ENCODE assay signal across 17 cellular contexts in genomic region chr6:155245193-155245592, GRCh38. TPM values are rescaled to one million over a fixed set of nuclear protein-coding genes. Genes with fewer than 3 reads are reported as not detected.
DNase-seq lines count a peak whose midpoint lies in the region; ATAC-seq and TF ChIP-seq lines count a peak whose summit lies in the region.
"Had no signal": no experiment of that assay in that cellular context is flagged by ENCODE, and none has a peak within 500 bp of the region (broad histone marks: within the 10 kb centered on the region; RNA-seq: fewer than 3 reads in every experiment).

No MANE protein-coding gene starts in this region.

- peak; percentile 38 for DNase-seq in endodermal cell
- no peak for DNase-seq in mesothelial cell of epicardium (ENCODE audit: low spot score in 2 of 2, unreplicated experiment in 2 of 2)
- DNase-seq in sigmoid colon: no peak
- DNase-seq in activated CD4-positive, alpha-beta T cell treated with anti-CD3 and anti-CD28 coated beads, Interleukin-2, amount 50 U/mL, for 4 hours: no peak
- DNase-seq in gastrocnemius medialis: no peak
- no peak for DNase-seq in left lobe of liver (ENCODE audit: low spot score)
- DNase-seq: CD8-positive, alpha-beta T cell; COR-L47; DMS153; DMS79 treated with DMSO at 0.1 percent for 48 hours; GDM1 had no signal

- TF ChIP-seq CTCF in endodermal cell (conservative IDR thresholded peaks at IDR 0.05) (no peak), mesothelial cell of epicardium (IDR thresholded peaks at IDR 0.05; ENCODE audit: unreplicated experiment) (no peak), sigmoid colon (IDR thresholded peaks at IDR 0.05) (no peak), gastrocnemius medialis (IDR thresholded peaks at IDR 0.05 in 4 of 5, conservative IDR thresholded peaks at IDR 0.05 in 1 of 5) (no peak)

- no peak for TF ChIP-seq EP300 in sigmoid colon (IDR thresholded peaks at IDR 0.05)

- H3K4me3 Mint-ChIP-seq in endodermal cell (no peak overlapping the region), mesothelial cell of epicardium (no peak overlapping the region)
- H3K4me3 Mint-ChIP-seq: CD14-positive monocyte; CD8-positive, alpha-beta T cell had no signal

- H3K27ac Mint-ChIP-seq in endodermal cell: no peak overlapping the region
- H3K27ac Mint-ChIP-seq in mesothelial cell of epicardium: peak overlapping the region; percentile 10
- H3K27ac Mint-ChIP-seq: CD14-positive monocyte; CD8-positive, alpha-beta T cell had no signal

- no peaks in the 10 kb centered on the region for H3K4me1 Mint-ChIP-seq in endodermal cell
- peaks cover 29% of the 10 kb centered on the region for H3K4me1 Mint-ChIP-seq in mesothelial cell of epicardium
- H3K4me1 Mint-ChIP-seq: CD14-positive monocyte had no signal

- H3K9ac ChIP-seq in endodermal cell (ENCODE audit: extremely low read depth, low read length, poor library complexity, severe bottlenecking): no peak overlapping the region

- H3K27ac ChIP-seq in endodermal cell (ENCODE audit: low read depth, low read length): no peak overlapping the region
- peak overlapping the region; percentile 4 to 83 (median 60) for H3K27ac ChIP-seq in sigmoid colon
- H3K27ac ChIP-seq in gastrocnemius medialis: no peak overlapping the region
- H3K27ac ChIP-seq: A549 had no signal

- H3K4me1 ChIP-seq in endodermal cell (ENCODE audit: control insufficient read depth, insufficient read depth, low read length) (no peaks in the 10 kb centered on the region), sigmoid colon (peaks cover 0 to 48% (median 28%) of the 10 kb centered on the region in 4 donors), gastrocnemius medialis (no peaks in the 10 kb centered on the region)
- H3K4me1 ChIP-seq: HAP-1 had no signal

- intact Hi-C loops in sigmoid colon (cut with DNase I): loop anchor here (10.0 kb wide), 2 partner anchors 380 to 570 kb away; no protein-coding TSS in a partner anchor
- intact Hi-C loops in gastrocnemius medialis (cut with DNase I; ENCODE audit: low total_unique reads): no loop called here

- H3K4me3 ChIP-seq in endodermal cell (ENCODE audit: low read length): no peak overlapping the region
- no peak overlapping the region for H3K4me3 ChIP-seq in sigmoid colon
- H3K4me3 ChIP-seq in gastrocnemius medialis: no peak overlapping the region
- H3K4me3 ChIP-seq: A549, HAP-1 had no signal

- H3K27me3 Mint-ChIP-seq in endodermal cell (ENCODE audit: insufficient read depth) (no peaks in the 10 kb centered on the region), mesothelial cell of epicardium (ENCODE audit: low read depth) (no peaks in the 10 kb centered on the region)

- H3K36me3 ChIP-seq in endodermal cell (ENCODE audit: control insufficient read depth, insufficient read depth, low read length): peaks cover 35% of the 10 kb centered on the region
- no peaks in the 10 kb centered on the region for H3K36me3 ChIP-seq in sigmoid colon
- H3K36me3 ChIP-seq in gastrocnemius medialis: peaks cover 0 to 22% of the 10 kb centered on the region in 2 donors
- H3K36me3 ChIP-seq: HAP-1 had no signal

- WGBS in endodermal cell (ENCODE audit: insufficient coverage in 1 of 2, insufficient read length in 1 of 2), 2 experiments: 94 to 100% methylated on average over 5 to 7 of the region's 7 CpGs
- WGBS in sigmoid colon, 2 donors: 92% methylated on average over 7 of the region's 7 CpGs

- H3K27me3 ChIP-seq in endodermal cell (ENCODE audit: control insufficient read depth, insufficient read depth, low read length, poor library complexity, severe bottlenecking): no peaks in the 10 kb centered on the region
- no peaks in the 10 kb centered on the region for H3K27me3 ChIP-seq in sigmoid colon
- H3K27me3 ChIP-seq in gastrocnemius medialis: no peaks in the 10 kb centered on the region

- no peaks in the 10 kb centered on the region for H3K9me3 ChIP-seq in endodermal cell (ENCODE audit: control insufficient read depth, low read length)
- H3K9me3 ChIP-seq in sigmoid colon: no peaks in the 10 kb centered on the region
- H3K9me3 ChIP-seq in gastrocnemius medialis: no peaks in the 10 kb centered on the region
- H3K9me3 ChIP-seq: A549, HAP-1 had no signal

- in situ Hi-C loops in gastrocnemius medialis (cut with MboI; ENCODE audit: low sequenced_read_pairs in 4 of 4): loop anchor here in 1 of 4 donors (10.0 kb wide), 1 partner anchor 70 kb away; no protein-coding TSS in a partner anchor

- no peak for TF ChIP-seq POLR2A in sigmoid colon (IDR thresholded peaks at IDR 0.05)
- no peak for TF ChIP-seq POLR2A in gastrocnemius medialis (IDR thresholded peaks at IDR 0.05)

- H3K9me3 Mint-ChIP-seq in endodermal cell: no peaks in the 10 kb centered on the region
- peaks cover 5% of the 10 kb centered on the region for H3K9me3 Mint-ChIP-seq in mesothelial cell of epicardium
- H3K9me3 Mint-ChIP-seq: CD8-positive, alpha-beta T cell had no signal

- ATAC-seq in gastrocnemius medialis: no peak
- ATAC-seq in left lobe of liver: no peak
- ATAC-seq: A549; CD8-positive, alpha-beta T cell had no signal

- H3K36me3 Mint-ChIP-seq in endodermal cell (ENCODE audit: low read depth) (peaks cover 32% of the 10 kb centered on the region), mesothelial cell of epicardium (peaks cover 9% of the 10 kb centered on the region)

RNA-seq across cellular contexts. Expression of gene CLDN20, which starts 18.6 kb away (rescaled TPM):
- total RNA-seq in endodermal cell (not detected), mesothelial cell of epicardium (not detected in 3 replicates), sigmoid colon (not detected), gastrocnemius medialis (not detected), left lobe of liver (not detected)
- not detected for polyA plus RNA-seq in endodermal cell (2013, experiment 1 of 2)
- polyA plus RNA-seq in endodermal cell (2013, experiment 2 of 2): not detected
- polyA plus RNA-seq in sigmoid colon: not detected
- total RNA-seq: CD8-positive, alpha-beta T cell; H1 had no signal
- polyA plus RNA-seq: A549, AG04450, BJ, CD14-positive monocyte, H1 had no signal

Comparison
In these comparisons a context has a peak if more than half of its experiments do, and no peak if none do; other contexts are left out.
1. H3K27ac ChIP-seq: peak in sigmoid colon (4 of 4); none in endodermal cell (single experiment) and gastrocnemius medialis (0 of 4).